Comparison of ENCODE assay signal across 17 cellular contexts in genomic region chr6:47146426-47147174, GRCh38.
A peak's percentile ranks its signal among the peaks of the same experiment; 100 is the strongest.
DNase-seq lines count a peak whose midpoint lies in the region; ATAC-seq and TF ChIP-seq lines count a peak whose summit lies in the region.
"Had no signal": no experiment of that assay in that cellular context is flagged by ENCODE, and none has a peak within 500 bp of the region (broad histone marks: within the 10 kb centered on the region; RNA-seq: fewer than 3 reads in every experiment).

No MANE protein-coding gene starts in this region.

- H3K23ac ChIP-seq in trophoblast cell (ENCODE audit: low read length) = no peak overlapping the region

- TF ChIP-seq CTCF in PC-9 (conservative IDR thresholded peaks at IDR 0.05) = no peak
- no peak for TF ChIP-seq CTCF in fibroblast of mammary gland (conservative IDR thresholded peaks at IDR 0.05; ENCODE audit: control insufficient read depth, insufficient read depth, low read depth, low read length)

- H3K4ac ChIP-seq in trophoblast cell (ENCODE audit: low read depth, low read length) = peak overlapping the region; percentile 35

- H3K9me3 ChIP-seq in PC-9 (ENCODE audit: insufficient read depth, low read depth) (peaks cover 5% of the 10 kb centered on the region; the same call in 1 of the 2 replicates), trophoblast cell (ENCODE audit: insufficient read depth, low read depth, low read length) (no peaks in the 10 kb centered on the region)
- H3K9me3 ChIP-seq: colonic mucosa, prostate gland had no signal

- peak overlapping the region; percentile 90 for H2BK120ac ChIP-seq in trophoblast cell (ENCODE audit: insufficient read depth, low read length, poor library complexity)

- 0 out of 2 replicates have a peak overlapping the region, but pooled peaks have one; percentile 18 for H2AFZ ChIP-seq in PC-9
- H2AFZ ChIP-seq in trophoblast cell (ENCODE audit: insufficient read depth, low read length, poor library complexity) = no peak overlapping the region

- H3K27me3 ChIP-seq in PC-9 (ENCODE audit: insufficient read depth, low read depth) = no peaks in the 10 kb centered on the region
- H3K27me3 ChIP-seq in trophoblast cell (ENCODE audit: insufficient read depth, low read length) = no peaks in the 10 kb centered on the region
- H3K27me3 ChIP-seq: colonic mucosa had no signal

- no TSS peak for BruUV-seq in PC-9 (replicated peaks; lab: Mats Ljungman, UMichigan)

- peak overlapping the region; percentile 68 for H4K91ac ChIP-seq in trophoblast cell (ENCODE audit: low read depth, low read length)

- H3K9me3 Mint-ChIP-seq in immature natural killer cell = no peaks in the 10 kb centered on the region
- H3K9me3 Mint-ChIP-seq in stimulated activated naive B cell treated with anti-CD40 and anti-IgM and Interleukin-4, amounts not matched to agents 10 μg/mL and 1 μg/mL and 100 μg/mL, for 72 hours = peaks cover 0 to 3% of the 10 kb centered on the region in 2 donors

- no peaks in the 10 kb centered on the region for H3K36me3 ChIP-seq in PC-9 (ENCODE audit: low read depth)
- no peaks in the 10 kb centered on the region for H3K36me3 ChIP-seq in trophoblast cell (ENCODE audit: control insufficient read depth in 1 of 2, insufficient read depth in 2 of 2, low read length in 2 of 2)
- H3K36me3 ChIP-seq: colonic mucosa, prostate gland had no signal

- peak overlapping the region; percentile 62 for H4K8ac ChIP-seq in trophoblast cell (ENCODE audit: low read depth, low read length)

- peaks cover 16% of the 10 kb centered on the region; the same call in 1 of the 2 replicates for H3F3A ChIP-seq in PC-9 (ENCODE audit: insufficient read depth, low read depth)

- no peaks in the 10 kb centered on the region for H3K4me1 Mint-ChIP-seq in immature natural killer cell
- peaks cover 2 to 6% of the 10 kb centered on the region in 2 donors for H3K4me1 Mint-ChIP-seq in stimulated activated naive B cell treated with anti-CD40 and anti-IgM and Interleukin-4, amounts not matched to agents 10 μg/mL and 1 μg/mL and 100 μg/mL, for 72 hours

- H3K79me2 ChIP-seq in PC-9 (ENCODE audit: low read depth) (no peaks in the 10 kb centered on the region), trophoblast cell (ENCODE audit: control insufficient read depth, insufficient read depth, low read length, poor library complexity) (no peaks in the 10 kb centered on the region)

- POLR2A ChIA-PET in PC-9 (lab: Charles Lee; ENCODE audit: unreplicated experiment) = no interaction called here

- no peaks in the 10 kb centered on the region for H4K20me1 ChIP-seq in PC-9 (ENCODE audit: insufficient read depth)

- H3K27ac Mint-ChIP-seq in immature natural killer cell = no peak overlapping the region
- no peak overlapping the region for H3K27ac Mint-ChIP-seq in stimulated activated naive B cell treated with anti-CD40 and anti-IgM and Interleukin-4, amounts not matched to agents 10 μg/mL and 1 μg/mL and 100 μg/mL, for 72 hours

- H2BK5ac ChIP-seq in trophoblast cell (ENCODE audit: low read depth, low read length, poor library complexity) = peak overlapping the region; percentile 68

- H3K79me1 ChIP-seq in trophoblast cell (ENCODE audit: low read length) = peaks cover 19% of the 10 kb centered on the region

- intact Hi-C loops in PC-9 (cut with micrococcal nuclease; ENCODE audit: unreplicated experiment) = no loop called here

- peak overlapping the region; percentile 64 for H2AK5ac ChIP-seq in trophoblast cell (ENCODE audit: low read length)

- H3K9me2 ChIP-seq in PC-9 (ENCODE audit: insufficient read depth) = no peaks in the 10 kb centered on the region

- WGBS in trophoblast cell (ENCODE audit: extremely low coverage, insufficient coverage, insufficient read length) = no CpG with 5 or more reads among the region's 2 CpGs

- peak overlapping the region; percentile 77 for H2BK12ac ChIP-seq in trophoblast cell (ENCODE audit: low read length)

- no peak overlapping the region for H3K4me3 Mint-ChIP-seq in immature natural killer cell
- no peak overlapping the region for H3K4me3 Mint-ChIP-seq in stimulated activated naive B cell treated with anti-CD40 and anti-IgM and Interleukin-4, amounts not matched to agents 10 μg/mL and 1 μg/mL and 100 μg/mL, for 72 hours

- CTCF ChIA-PET in PC-9 (lab: Charles Lee) = no interaction called here

- H3K4me1 ChIP-seq in PC-9 (replicated peaks; ENCODE audit: insufficient read depth) = peaks cover 48% of the 10 kb centered on the region
- peaks cover 8 to 15% of the 10 kb centered on the region in 2 experiments for H3K4me1 ChIP-seq in trophoblast cell (ENCODE audit: control insufficient read depth in 1 of 2, insufficient read depth in 2 of 2, low read length in 2 of 2)
- H3K4me1 ChIP-seq: colonic mucosa, prostate gland had no signal

- no peak overlapping the region for H4K12ac ChIP-seq in trophoblast cell (ENCODE audit: low read depth, low read length)

- peak overlapping the region; percentile 49 for H3K27ac ChIP-seq in PC-9
- H3K27ac ChIP-seq in trophoblast cell (ENCODE audit: low read depth, low read length) = peak overlapping the region; percentile 28
- no peak overlapping the region for H3K27ac ChIP-seq in caudate nucleus (ENCODE audit: low read depth, low read length)
- H3K27ac ChIP-seq: colonic mucosa, prostate gland had no signal

- peak overlapping the region; percentile 43 for H3K4me2 ChIP-seq in PC-9
- no peak overlapping the region for H3K4me2 ChIP-seq in trophoblast cell (ENCODE audit: low read length)

- no peak for ATAC-seq in HG03039 (IDR thresholded peaks at IDR 0.05; ENCODE audit: unreplicated experiment)
- no peak for ATAC-seq in stimulated activated naive B cell treated with anti-CD40 and anti-IgM and Interleukin-4, amounts not matched to agents 10 μg/mL and 1 μg/mL and 100 μg/mL, for 72 hours (replicated peaks)

- H3K36me3 Mint-ChIP-seq in immature natural killer cell = no peaks in the 10 kb centered on the region
- H3K36me3 Mint-ChIP-seq in stimulated activated naive B cell treated with anti-CD40 and anti-IgM and Interleukin-4, amounts not matched to agents 10 μg/mL and 1 μg/mL and 100 μg/mL, for 72 hours = no peaks in the 10 kb centered on the region

- H3K18ac ChIP-seq in trophoblast cell (ENCODE audit: low read length) = no peak overlapping the region

- H3K14ac ChIP-seq in trophoblast cell (ENCODE audit: low read length) = peak overlapping the region; percentile 53

- peaks cover 2 to 6% (median 2%) of the 10 kb centered on the region in 3 donors for H3K27me3 Mint-ChIP-seq in immature natural killer cell (ENCODE audit: low read depth in 3 of 3)
- H3K27me3 Mint-ChIP-seq in stimulated activated naive B cell treated with anti-CD40 and anti-IgM and Interleukin-4, amounts not matched to agents 10 μg/mL and 1 μg/mL and 100 μg/mL, for 72 hours = no peaks in the 10 kb centered on the region

- DNase-seq in GM03348 (ENCODE audit: low spot score) (peak; percentile 19), PC-9 (peak in 1 of 2 experiments; percentile 52), fibroblast of mammary gland (ENCODE audit: low read depth) (peak; percentile 76), trophoblast cell (peak in 1 of 2 donors; percentile 34), immature natural killer cell (no peak), caudate nucleus (lab: John Stamatoyannopoulos, UW) (no peak)
- no peak for DNase-seq in stimulated activated naive B cell treated with anti-CD40 and anti-IgM and Interleukin-4, amounts not matched to agents 10 μg/mL and 1 μg/mL and 100 μg/mL, for 72 hours
- DNase-seq: activated CD4-positive, alpha-beta T cell treated with anti-CD3 and anti-CD28 coated beads, Interleukin-2, amount 50 U/mL, for 1 hour; activated naive CD4-positive, alpha-beta T cell; colonic mucosa; COR-L47; MM.1S; NCI-H524 treated with DMSO at 0.1 percent for 48 hours; stimulated activated CD4-positive, alpha-beta T cell treated with anti-CD3 and anti-CD28 coated beads, Interleukin-4, amount 100 ng/mL, for 4 hours; SW 1271 had no signal

- no peak overlapping the region for H3K9ac ChIP-seq in trophoblast cell (ENCODE audit: low read length)

- no peak overlapping the region for H3K4me3 ChIP-seq in PC-9
- H3K4me3 ChIP-seq in fibroblast of mammary gland (ENCODE audit: control insufficient read depth, low read depth, low read length) = no peak overlapping the region
- H3K4me3 ChIP-seq in trophoblast cell (ENCODE audit: low read depth, low read length) = no peak overlapping the region
- H3K4me3 ChIP-seq: colonic mucosa, prostate gland had no signal

Comparison
In these comparisons a context has a peak if more than half of its experiments do, and no peak if none do; other contexts are left out.
1. DNase-seq: peak in GM03348 (single experiment) and fibroblast of mammary gland (single experiment); none in immature natural killer cell (0 of 3), caudate nucleus (0 of 61) and stimulated activated naive B cell treated with anti-CD40 and anti-IgM and Interleukin-4, amounts not matched to agents 10 μg/mL and 1 μg/mL and 100 μg/mL, for 72 hours (single experiment).